8 cellular contexts compared by ENCODE assay signal in the genomic region with DNA sequence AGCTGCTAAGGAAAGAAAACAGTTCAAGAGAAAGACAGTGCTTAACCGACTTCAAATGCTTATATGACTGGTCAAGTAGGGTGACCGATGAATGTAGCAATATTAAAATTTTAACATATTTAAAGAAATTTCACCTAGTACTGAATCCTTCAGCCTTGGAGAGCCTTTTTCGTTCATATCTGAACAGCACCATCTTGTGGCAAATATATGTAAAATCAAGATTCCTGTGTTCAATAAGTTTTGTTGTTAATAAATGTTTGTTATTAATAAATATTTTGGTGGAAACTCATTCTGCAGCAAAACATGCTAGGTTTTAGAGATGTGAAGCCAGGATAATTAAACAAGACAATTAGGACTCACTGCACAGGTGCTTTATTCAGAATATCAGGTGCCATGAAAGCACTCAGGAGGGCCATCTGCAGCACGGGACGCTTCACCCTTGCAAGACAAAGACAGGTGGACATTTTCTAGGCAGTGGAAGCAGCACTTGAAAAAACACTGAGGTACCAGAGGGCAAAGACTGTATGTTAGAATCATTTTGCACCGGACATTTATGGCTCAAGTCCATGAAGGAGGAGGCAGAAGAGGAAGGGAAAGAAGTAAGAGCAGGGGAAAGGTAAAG. TPM values are rescaled to one million over a fixed set of nuclear protein-coding genes. Genes with fewer than 3 reads are reported as not detected.
DNase-seq lines count a peak whose midpoint lies in the region; ATAC-seq and TF ChIP-seq lines count a peak whose summit lies in the region.

No MANE protein-coding gene starts in this region.

- no peak overlapping the region for H2AFZ ChIP-seq in osteoblast (ENCODE audit: low read length)

- no peak for DNase-seq in AG09319 (ENCODE audit: extremely low read depth, low read depth)
- DNase-seq in NCI-H748 treated with DMSO at 0.1 percent for 48 hours (lab: John Stamatoyannopoulos, UW): peak; percentile 32
- peak; percentile 53 for DNase-seq in dermis blood vessel endothelial cell
- no peak for DNase-seq in osteoblast (ENCODE audit: insufficient read length, low spot score, missing footprints)
- DNase-seq in stimulated activated naive CD4-positive, alpha-beta T cell treated with Interleukin-2 at 50 U/mL for 16 hours (lab: John Stamatoyannopoulos, UW): no peak
- DNase-seq in stimulated activated naive CD8-positive, alpha-beta T cell treated with anti-CD3 and anti-CD28 coated beads, Interleukin-15, amount 100 ng/mL, for 72 hours: no peak

- ATAC-seq in GM19372 (IDR thresholded peaks at IDR 0.05; ENCODE audit: low read depth, unreplicated experiment) (peak; percentile 54), GM18868 (IDR thresholded peaks at IDR 0.05; ENCODE audit: unreplicated experiment) (no peak)
- no peak for ATAC-seq in stimulated activated naive CD8-positive, alpha-beta T cell treated with anti-CD3 and anti-CD28 coated beads, Interleukin-15, amount 100 ng/mL, for 72 hours

- H4K20me1 ChIP-seq in osteoblast (ENCODE audit: insufficient read depth, low read length): peaks cover 11% of the 10 kb centered on the region

- H3K4me1 ChIP-seq in osteoblast (ENCODE audit: insufficient read depth, low read length): peaks cover 17% of the 10 kb centered on the region

- H3K79me2 ChIP-seq in osteoblast (ENCODE audit: insufficient read depth, low read length): peaks cover 86% of the 10 kb centered on the region

- no peaks in the 10 kb centered on the region for H3K9me3 ChIP-seq in osteoblast (ENCODE audit: low read depth, low read length)

- H3K27me3 Mint-ChIP-seq in stimulated activated naive CD8-positive, alpha-beta T cell treated with anti-CD3 and anti-CD28 coated beads, Interleukin-15, amount 100 ng/mL, for 72 hours: no peaks in the 10 kb centered on the region

- H3K9me3 Mint-ChIP-seq in stimulated activated naive CD8-positive, alpha-beta T cell treated with anti-CD3 and anti-CD28 coated beads, Interleukin-15, amount 100 ng/mL, for 72 hours: no peaks in the 10 kb centered on the region

- no peak overlapping the region for H3K4me2 ChIP-seq in osteoblast (ENCODE audit: insufficient read depth, low read length)

- H3K4me3 ChIP-seq in osteoblast (ENCODE audit: insufficient read depth, low read length): no peak overlapping the region

- H3K27ac Mint-ChIP-seq in stimulated activated naive CD8-positive, alpha-beta T cell treated with anti-CD3 and anti-CD28 coated beads, Interleukin-15, amount 100 ng/mL, for 72 hours: no peak overlapping the region

- H3K27ac ChIP-seq in osteoblast (ENCODE audit: low read depth, low read length): peak overlapping the region; percentile 46

- H3K27me3 ChIP-seq in osteoblast (ENCODE audit: insufficient read depth, low read length): no peaks in the 10 kb centered on the region

- peak; percentile 31 for TF ChIP-seq CTCF in AG09319 (IDR thresholded peaks at IDR 0.05; ENCODE audit: low read depth, low read length)
- peak; percentile 59 for TF ChIP-seq CTCF in osteoblast (IDR thresholded peaks at IDR 0.05; ENCODE audit: extremely low read depth, low read depth, low read length)

- no peaks in the 10 kb centered on the region for H3K36me3 ChIP-seq in osteoblast (ENCODE audit: insufficient read depth, low read length)

- H3K4me3 Mint-ChIP-seq in stimulated activated naive CD8-positive, alpha-beta T cell treated with anti-CD3 and anti-CD28 coated beads, Interleukin-15, amount 100 ng/mL, for 72 hours: no peak overlapping the region

- H3K4me1 Mint-ChIP-seq in stimulated activated naive CD8-positive, alpha-beta T cell treated with anti-CD3 and anti-CD28 coated beads, Interleukin-15, amount 100 ng/mL, for 72 hours: no peaks in the 10 kb centered on the region

RNA-seq across cellular contexts. Expression of gene TICAM2, which starts 15.6 kb away (rescaled TPM):
- total RNA-seq in dermis blood vessel endothelial cell (0.17 and 0.93 TPM in 2 replicates), osteoblast (6.9 and 9.1 TPM in 2 replicates)

RNA-seq across cellular contexts. Expression of gene TMED7, which starts 39.2 kb away (rescaled TPM):
- 106 and 173 TPM in 2 replicates for total RNA-seq in dermis blood vessel endothelial cell
- 137 and 151 TPM in 2 replicates for total RNA-seq in osteoblast

RNA-seq across cellular contexts. Expression of gene FEM1C, which starts 42.1 kb away (rescaled TPM):
- 15.0 and 19.3 TPM in 2 replicates for total RNA-seq in dermis blood vessel endothelial cell
- 17.1 and 17.4 TPM in 2 replicates for total RNA-seq in osteoblast

Comparison
In these comparisons a context has a peak if more than half of its experiments do, and no peak if none do; other contexts are left out.
1. DNase-seq: peak in NCI-H748 treated with DMSO at 0.1 percent for 48 hours (single experiment) and dermis blood vessel endothelial cell (single experiment); none in AG09319 (single experiment), osteoblast (single experiment), stimulated activated naive CD4-positive, alpha-beta T cell treated with Interleukin-2 at 50 U/mL for 16 hours (single experiment) and stimulated activated naive CD8-positive, alpha-beta T cell treated with anti-CD3 and anti-CD28 coated beads, Interleukin-15, amount 100 ng/mL, for 72 hours (0 of 2).